17 cellular contexts compared by ENCODE assay signal in genomic region chr6:72783667-72784066, GRCh38.
A peak's percentile ranks its signal among the peaks of the same experiment; 100 is the strongest.
DNase-seq lines count a peak whose midpoint lies in the region; ATAC-seq and TF ChIP-seq lines count a peak whose summit lies in the region.
"Had no signal": no experiment of that assay in that cellular context is flagged by ENCODE, and none has a peak within 500 bp of the region (broad histone marks: within the 10 kb centered on the region; RNA-seq: fewer than 3 reads in every experiment).

No MANE protein-coding gene starts in this region.

- H3K36me3 ChIP-seq in RWPE2 (ENCODE audit: low read depth) (no peaks in the 10 kb centered on the region), psoas muscle (ENCODE audit: insufficient read depth in 1 of 2, low read depth in 1 of 2) (peaks cover 0 to 5% of the 10 kb centered on the region in 2 donors)
- H3K36me3 ChIP-seq: gastroesophageal sphincter, uterus had no signal

- H3K9me3 ChIP-seq in RWPE2 (ENCODE audit: severe bottlenecking) (no peaks in the 10 kb centered on the region), psoas muscle (no peaks in the 10 kb centered on the region)
- H3K9me3 ChIP-seq: gastroesophageal sphincter, uterus had no signal

- H3K27ac Mint-ChIP-seq in activated CD4-positive, alpha-beta T cell treated with anti-CD3 and anti-CD28 coated beads, Interleukin-2, amount 10 ng/mL, durations not matched to agents 7 days and 5 days, result no peak overlapping the region
- H3K27ac Mint-ChIP-seq: activated CD8-positive, alpha-beta T cell treated with anti-CD3 and anti-CD28 coated beads, Interleukin-2, amount 10 ng/mL, durations not matched to agents 7 days and 5 days; activated T-helper 2 cell treated with anti-CD3 and anti-CD28 coated beads, Interferon-gamma antibody, Interleukin-2, Interleukin-4, amounts not matched to agents 10 μg/mL and 5 μg/mL and 100 μg/mL, durations not matched to agents 14 hours and 24 hours and 36 hours; CD8-positive, alpha-beta memory T cell; effector memory CD8-positive, alpha-beta T cell; stimulated activated naive CD8-positive, alpha-beta T cell treated with anti-CD3 and anti-CD28 coated beads, Interleukin-15, Interleukin-2, amounts not matched to agents 100 ng/mL and 50 ng/mL, for 24 hours had no signal

- H3K4me3 Mint-ChIP-seq in activated CD4-positive, alpha-beta T cell treated with anti-CD3 and anti-CD28 coated beads, Interleukin-2, amount 10 ng/mL, durations not matched to agents 7 days and 5 days, result no peak overlapping the region
- H3K4me3 Mint-ChIP-seq: activated CD8-positive, alpha-beta T cell treated with anti-CD3 and anti-CD28 coated beads, Interleukin-2, amount 10 ng/mL, durations not matched to agents 7 days and 5 days; CD8-positive, alpha-beta memory T cell; effector memory CD8-positive, alpha-beta T cell; stimulated activated naive CD8-positive, alpha-beta T cell treated with anti-CD3 and anti-CD28 coated beads, Interleukin-15, Interleukin-2, amounts not matched to agents 100 ng/mL and 50 ng/mL, for 24 hours had no signal

- no peaks in the 10 kb centered on the region for H3K27me3 Mint-ChIP-seq in activated CD4-positive, alpha-beta T cell treated with anti-CD3 and anti-CD28 coated beads, Interleukin-2, amount 10 ng/mL, durations not matched to agents 7 days and 5 days
- H3K27me3 Mint-ChIP-seq: CD8-positive, alpha-beta memory T cell; effector memory CD8-positive, alpha-beta T cell; stimulated activated naive CD8-positive, alpha-beta T cell treated with anti-CD3 and anti-CD28 coated beads, Interleukin-15, Interleukin-2, amounts not matched to agents 100 ng/mL and 50 ng/mL, for 24 hours had no signal

- POLR2A ChIA-PET in activated CD4-positive, alpha-beta T cell treated with anti-CD3 and anti-CD28 coated beads, Interleukin-2, amount 10 ng/mL, durations not matched to agents 7 days and 5 days (lab: Charles Lee), result no interaction called here

- no peaks in the 10 kb centered on the region for H3K4me1 Mint-ChIP-seq in activated CD4-positive, alpha-beta T cell treated with anti-CD3 and anti-CD28 coated beads, Interleukin-2, amount 10 ng/mL, durations not matched to agents 7 days and 5 days
- H3K4me1 Mint-ChIP-seq: CD8-positive, alpha-beta memory T cell had no signal

- TF ChIP-seq CTCF in RWPE2 (IDR thresholded peaks at IDR 0.05; ENCODE audit: poor library complexity, severe bottlenecking) (no peak), psoas muscle (IDR thresholded peaks at IDR 0.05) (no peak)

- peak; percentile 36 for DNase-seq in EL
- no peak for DNase-seq in RWPE2 (ENCODE audit: low spot score)
- DNase-seq in fibroblast of gingiva (ENCODE audit: low read depth), result peak; percentile 7
- no peak for DNase-seq in psoas muscle
- DNase-seq in activated CD4-positive, alpha-beta T cell treated with anti-CD3 and anti-CD28 coated beads, Interleukin-2, amount 10 ng/mL, durations not matched to agents 7 days and 5 days, result no peak
- no peak for DNase-seq in NCI-H345 treated with DMSO at 0.1 percent for 48 hours (lab: John Stamatoyannopoulos, UW; ENCODE audit: unreplicated experiment)
- no peak for DNase-seq in effector CD8-positive, alpha-beta T cell (lab: John Stamatoyannopoulos, UW)
- DNase-seq: activated CD8-positive, alpha-beta T cell treated with anti-CD3 and anti-CD28 coated beads, Interleukin-2, amount 10 ng/mL, durations not matched to agents 7 days and 5 days; amygdala; CD8-positive, alpha-beta memory T cell; effector memory CD8-positive, alpha-beta T cell; KBM-7; NCI-H345; uterus had no signal

- no peaks in the 10 kb centered on the region for H3K9me3 Mint-ChIP-seq in activated CD4-positive, alpha-beta T cell treated with anti-CD3 and anti-CD28 coated beads, Interleukin-2, amount 10 ng/mL, durations not matched to agents 7 days and 5 days
- H3K9me3 Mint-ChIP-seq: activated T-helper 2 cell treated with anti-CD3 and anti-CD28 coated beads, Interferon-gamma antibody, Interleukin-2, Interleukin-4, amounts not matched to agents 10 μg/mL and 5 μg/mL and 100 μg/mL, durations not matched to agents 14 hours and 24 hours and 36 hours; CD8-positive, alpha-beta memory T cell; effector memory CD8-positive, alpha-beta T cell; stimulated activated naive CD8-positive, alpha-beta T cell treated with anti-CD3 and anti-CD28 coated beads, Interleukin-15, Interleukin-2, amounts not matched to agents 100 ng/mL and 50 ng/mL, for 24 hours had no signal

- H3K36me3 Mint-ChIP-seq in activated CD4-positive, alpha-beta T cell treated with anti-CD3 and anti-CD28 coated beads, Interleukin-2, amount 10 ng/mL, durations not matched to agents 7 days and 5 days (ENCODE audit: low read depth), result no peaks in the 10 kb centered on the region
- H3K36me3 Mint-ChIP-seq: CD8-positive, alpha-beta memory T cell had no signal

- H3K4me1 ChIP-seq in RWPE2 (ENCODE audit: insufficient read depth, poor library complexity, severe bottlenecking) (peaks cover 43% of the 10 kb centered on the region), psoas muscle (peaks cover 26% of the 10 kb centered on the region)
- H3K4me1 ChIP-seq: uterus had no signal

- no peaks in the 10 kb centered on the region for H3K27me3 ChIP-seq in RWPE2 (ENCODE audit: insufficient read depth, poor library complexity, severe bottlenecking)
- H3K27me3 ChIP-seq in psoas muscle (ENCODE audit: insufficient read depth in 3 of 3, low read length in 2 of 3), result no peaks in the 10 kb centered on the region
- H3K27me3 ChIP-seq: gastroesophageal sphincter, uterus had no signal

- CTCF ChIA-PET in activated CD4-positive, alpha-beta T cell treated with anti-CD3 and anti-CD28 coated beads, Interleukin-2, amount 10 ng/mL, durations not matched to agents 7 days and 5 days (lab: Charles Lee), result no interaction called here

- WGBS in psoas muscle, 3 donors, result 37 to 60% (median 54%) methylated on average over 1 of the region's 1 CpG

- intact Hi-C loops in psoas muscle (cut with DNase I), result loop anchor here in 1 of 2 donors (1.0 kb wide), 1 partner anchor 19 kb away; no protein-coding TSS in a partner anchor

- H3K4me3 ChIP-seq in RWPE2 (ENCODE audit: severe bottlenecking), result no peak overlapping the region
- H3K4me3 ChIP-seq in psoas muscle, result no peak overlapping the region
- H3K4me3 ChIP-seq: gastroesophageal sphincter, uterus had no signal

- ATAC-seq in RWPE2 (ENCODE audit: low read depth) (no peak), psoas muscle (no peak)
- ATAC-seq: activated CD8-positive, alpha-beta T cell treated with anti-CD3 and anti-CD28 coated beads, Interleukin-2, amount 10 ng/mL, durations not matched to agents 7 days and 5 days; effector memory CD8-positive, alpha-beta T cell; gastroesophageal sphincter had no signal

- H3K27ac ChIP-seq in RWPE2 (ENCODE audit: poor library complexity, severe bottlenecking) (peak overlapping the region; percentile 41), psoas muscle (peak overlapping the region; percentile 46)
- H3K27ac ChIP-seq: gastroesophageal sphincter, uterus had no signal

Comparison
In these comparisons a context has a peak if more than half of its experiments do, and no peak if none do; other contexts are left out.
1. DNase-seq: peak in EL (single experiment) and fibroblast of gingiva (single experiment); none in RWPE2 (single experiment), psoas muscle (0 of 2), activated CD4-positive, alpha-beta T cell treated with anti-CD3 and anti-CD28 coated beads, Interleukin-2, amount 10 ng/mL, durations not matched to agents 7 days and 5 days (single experiment), NCI-H345 treated with DMSO at 0.1 percent for 48 hours (single experiment) and effector CD8-positive, alpha-beta T cell (single experiment).